Comparison of ENCODE assay signal across 9 cellular contexts in the genomic region with DNA sequence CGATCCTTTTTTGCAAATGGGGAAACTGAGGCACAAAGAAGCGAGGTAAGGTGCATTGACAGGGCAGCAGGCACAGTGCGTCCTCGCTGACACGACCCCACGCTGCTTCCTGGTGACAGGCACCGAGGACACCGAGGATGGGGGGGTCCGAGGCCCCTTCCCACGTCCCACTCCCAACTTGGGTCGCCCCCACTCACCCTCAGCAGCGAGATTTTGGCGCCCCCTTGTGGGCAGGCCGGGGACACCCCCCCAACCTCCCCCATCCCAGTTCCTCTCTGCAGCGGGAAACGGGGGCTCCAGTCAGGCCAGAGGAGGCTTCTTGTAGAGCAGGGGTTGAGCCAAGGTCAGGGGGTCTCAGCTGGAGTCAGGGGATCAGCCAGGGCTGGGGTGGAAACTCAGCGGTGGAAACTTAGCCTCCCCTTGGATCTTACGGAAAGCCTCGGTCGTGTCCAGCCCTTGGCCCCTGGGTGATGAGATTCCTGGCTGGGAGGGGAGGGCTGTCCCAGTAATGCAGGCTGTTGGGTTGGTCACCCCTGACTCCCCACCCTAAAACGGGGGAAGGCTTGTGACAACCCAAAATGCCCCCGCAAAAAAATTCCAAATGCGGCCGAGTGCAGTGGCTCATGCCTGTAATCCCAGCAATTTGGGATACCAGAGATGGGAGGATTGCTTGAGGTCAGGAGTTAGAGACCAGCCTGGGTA. TPM values are rescaled to one million over a fixed set of nuclear protein-coding genes. Genes with fewer than 3 reads are reported as not detected.
DNase-seq lines count a peak whose midpoint lies in the region; ATAC-seq, FAIRE-seq and TF ChIP-seq lines count a peak whose summit lies in the region.
"Had no signal": no experiment of that assay in that cellular context is flagged by ENCODE, and none has a peak within 500 bp of the region (broad histone marks: within the 10 kb centered on the region; RNA-seq: fewer than 3 reads in every experiment).

No MANE protein-coding gene starts in this region.

- no peak overlapping the region for H3K4me3 ChIP-seq in BJ (ENCODE audit: low read depth, low read length)
- H3K4me3 ChIP-seq in MM.1S (ENCODE audit: low read length): no peak overlapping the region
- no peak overlapping the region for H3K4me3 ChIP-seq in keratinocyte (ENCODE audit: control insufficient read depth in 2 of 3, extremely low read depth in 1 of 3, insufficient read depth in 2 of 3, low read depth in 1 of 3, low read length in 3 of 3)

- H3F3A ChIP-seq in MM.1S (ENCODE audit: insufficient read depth, low read length): no peaks in the 10 kb centered on the region

- peaks cover 3% of the 10 kb centered on the region for H3K36me3 Mint-ChIP-seq in activated naive CD8-positive, alpha-beta T cell treated with anti-CD3 and anti-CD28 coated beads, Interleukin-2, amount 50 U/mL, for 24 hours (ENCODE audit: low read depth)

- H3K9me2 ChIP-seq in MM.1S (replicated peaks; ENCODE audit: insufficient read depth, low read length): no peaks in the 10 kb centered on the region

- POLR2A ChIA-PET in BJ (lab: Charles Lee): no interaction called here

- H4K20me1 ChIP-seq in MM.1S (ENCODE audit: insufficient read depth, low read length): no peaks in the 10 kb centered on the region
- peaks cover 3% of the 10 kb centered on the region for H4K20me1 ChIP-seq in keratinocyte (ENCODE audit: control insufficient read depth, extremely low read depth, insufficient read depth, low read length)

- H2AFZ ChIP-seq in MM.1S (ENCODE audit: low read length): no peak overlapping the region
- H2AFZ ChIP-seq in keratinocyte (ENCODE audit: control insufficient read depth, low read length): no peak overlapping the region

- TF ChIP-seq CTCF in BJ (IDR thresholded peaks at IDR 0.05; ENCODE audit: insufficient read depth, low read depth, low read length) (peak; percentile 95), MM.1S (IDR thresholded peaks at IDR 0.05; ENCODE audit: low read length) (peak; percentile 91), keratinocyte (optimal IDR thresholded peaks at IDR 0.05 in 1 of 3, IDR thresholded peaks at IDR 0.05 in 1 of 3, conservative IDR thresholded peaks at IDR 0.05 in 1 of 3; ENCODE audit: extremely low read depth in 1 of 3, insufficient read depth in 2 of 3, low read length in 3 of 3) (peak; percentile 71 to 93 (median 80))

- H3K27me3 ChIP-seq in BJ (ENCODE audit: control insufficient read depth, insufficient read depth, low read length) (no peaks in the 10 kb centered on the region), MM.1S (replicated peaks; ENCODE audit: insufficient read depth, low read length) (peaks cover 74% of the 10 kb centered on the region), keratinocyte (ENCODE audit: control insufficient read depth, extremely low read depth, insufficient read depth, low read length) (peaks cover 14% of the 10 kb centered on the region)

- no peaks in the 10 kb centered on the region for H3K9me3 Mint-ChIP-seq in activated naive CD8-positive, alpha-beta T cell treated with anti-CD3 and anti-CD28 coated beads, Interleukin-2, amount 50 U/mL, for 24 hours

- H3K9me3 ChIP-seq in MM.1S (replicated peaks; ENCODE audit: insufficient read depth, low read length) (no peaks in the 10 kb centered on the region), keratinocyte (ENCODE audit: control insufficient read depth, low read depth, low read length) (peaks cover 2% of the 10 kb centered on the region)

- CTCF ChIA-PET in BJ (lab: Yijun Ruan, JAX): interaction anchor here (0.6 to 6.4 kb wide), 36 partner anchors 8 to 508 kb away, joined by 3 to 62 read pairs (median 4); a partner anchor contains a TSS

- dilution Hi-C loops in keratinocyte (cut with MboI; ENCODE audit: extremely low pct_ligation_motif_present, low sequenced_read_pairs): no loop called here

- no peaks in the 10 kb centered on the region for H3K4me1 ChIP-seq in MM.1S (ENCODE audit: low read length)
- H3K4me1 ChIP-seq in keratinocyte (ENCODE audit: control insufficient read depth, extremely low read depth, insufficient read depth, low read length): no peaks in the 10 kb centered on the region

- FAIRE-seq in keratinocyte (lab: Jason Lieb, UNC): no peak

- no peaks in the 10 kb centered on the region for H3K27me3 Mint-ChIP-seq in activated naive CD8-positive, alpha-beta T cell treated with anti-CD3 and anti-CD28 coated beads, Interleukin-2, amount 50 U/mL, for 24 hours

- H3K27ac Mint-ChIP-seq in activated naive CD8-positive, alpha-beta T cell treated with anti-CD3 and anti-CD28 coated beads, Interleukin-2, amount 50 U/mL, for 24 hours: no peak overlapping the region

- H3K79me2 ChIP-seq in MM.1S (ENCODE audit: low read length) (no peaks in the 10 kb centered on the region), keratinocyte (ENCODE audit: control insufficient read depth, insufficient read depth, low read length) (no peaks in the 10 kb centered on the region)

- H3K4me1 Mint-ChIP-seq in activated naive CD8-positive, alpha-beta T cell treated with anti-CD3 and anti-CD28 coated beads, Interleukin-2, amount 50 U/mL, for 24 hours: no peaks in the 10 kb centered on the region

- H3K4me3 Mint-ChIP-seq in activated naive CD8-positive, alpha-beta T cell treated with anti-CD3 and anti-CD28 coated beads, Interleukin-2, amount 50 U/mL, for 24 hours: no peak overlapping the region

- H3K36me3 ChIP-seq in BJ (ENCODE audit: control insufficient read depth, insufficient read depth, low read length) (no peaks in the 10 kb centered on the region), MM.1S (replicated peaks; ENCODE audit: insufficient read depth, low read length) (no peaks in the 10 kb centered on the region), keratinocyte (ENCODE audit: control insufficient read depth in 2 of 2, extremely low read depth in 1 of 2, insufficient read depth in 2 of 2, low read length in 2 of 2) (no peaks in the 10 kb centered on the region)

- no peak for ATAC-seq in activated naive CD8-positive, alpha-beta T cell treated with anti-CD3 and anti-CD28 coated beads, Interleukin-2, amount 50 U/mL, for 24 hours
- no peak for ATAC-seq in GM21390 (IDR thresholded peaks at IDR 0.05; ENCODE audit: unreplicated experiment)

- no peak overlapping the region for H3K4me2 ChIP-seq in MM.1S (ENCODE audit: low read depth, low read length)
- no peak overlapping the region for H3K4me2 ChIP-seq in keratinocyte (ENCODE audit: control insufficient read depth, extremely low read depth, insufficient read depth, low read depth, low read length)

- H3K9ac ChIP-seq in MM.1S (ENCODE audit: low read length) (no peak overlapping the region), keratinocyte (ENCODE audit: control insufficient read depth, extremely low read depth, insufficient read depth, low read length) (no peak overlapping the region)

- DNase-seq in BJ (ENCODE audit: low read depth): no peak
- DNase-seq in MM.1S: no peak
- peak; percentile 59 for DNase-seq in activated naive CD8-positive, alpha-beta T cell treated with anti-CD3 and anti-CD28 coated beads, Interleukin-2, amount 50 U/mL, for 24 hours
- DNase-seq in keratinocyte (ENCODE audit: low read depth, low spot score): no peak
- peak; percentile 10 for DNase-seq in stimulated activated naive CD4-positive, alpha-beta T cell treated with Interleukin-2 at 50 U/mL for 16 hours (lab: John Stamatoyannopoulos, UW)
- no peak for DNase-seq in GDM1 (lab: John Stamatoyannopoulos, UW)
- DNase-seq in NCI-H146 (lab: John Stamatoyannopoulos, UW): no peak

- H3K9me1 ChIP-seq in keratinocyte (ENCODE audit: control insufficient read depth, extremely low read depth, insufficient read depth, low read length): no peaks in the 10 kb centered on the region

- H3K27ac ChIP-seq in MM.1S (ENCODE audit: low read length) (no peak overlapping the region), keratinocyte (ENCODE audit: control insufficient read depth, insufficient read depth, low read length) (no peak overlapping the region)

RNA-seq across cellular contexts. Expression of a gene that starts 8.2 kb away (rescaled TPM):
- polyA plus RNA-seq in BJ (2011; rRNA removed): 0.12 and 0.20 TPM in 2 replicates
- polyA minus RNA-seq in BJ (2011; rRNA and poly(A)+ RNA removed): 0.33 and 0.62 TPM in 2 replicates
- polyA plus RNA-seq in keratinocyte: not detected in 3 replicates
- polyA plus RNA-seq in keratinocyte (2011; ENCODE audit: low read depth): not detected
- polyA plus RNA-seq in keratinocyte (2011; cell fraction: cytosol; rRNA removed): not detected in 2 replicates
- not detected in 2 replicates for polyA plus RNA-seq in keratinocyte (2011; cell fraction: nucleus; rRNA removed)
- 0.23 TPM in 1 of 2 replicates, not detected in the other for polyA plus RNA-seq in keratinocyte (2012; ENCODE audit: low replicate concordance)
- not detected in 3 replicates for polyA minus RNA-seq in keratinocyte
- polyA minus RNA-seq in keratinocyte (2011; cell fraction: cytosol; rRNA and poly(A)+ RNA removed): not detected
- polyA minus RNA-seq in keratinocyte (2011; cell fraction: nucleus; rRNA and poly(A)+ RNA removed): not detected in 2 replicates

RNA-seq across cellular contexts. Expression of a gene that starts 11.1 kb away (rescaled TPM):
- polyA plus RNA-seq in BJ (2011; rRNA removed): not detected in 2 replicates
- polyA minus RNA-seq in BJ (2011; rRNA and poly(A)+ RNA removed): not detected in 2 replicates
- not detected in 3 replicates for polyA plus RNA-seq in keratinocyte
- polyA plus RNA-seq in keratinocyte (2011; ENCODE audit: low read depth): not detected
- polyA plus RNA-seq in keratinocyte (2011; cell fraction: cytosol; rRNA removed): not detected in 2 replicates
- not detected in 2 replicates for polyA plus RNA-seq in keratinocyte (2011; cell fraction: nucleus; rRNA removed)
- polyA plus RNA-seq in keratinocyte (2012; ENCODE audit: low replicate concordance): not detected in 2 replicates
- polyA minus RNA-seq in keratinocyte: not detected in 3 replicates
- not detected for polyA minus RNA-seq in keratinocyte (2011; cell fraction: cytosol; rRNA and poly(A)+ RNA removed)
- not detected in 2 replicates for polyA minus RNA-seq in keratinocyte (2011; cell fraction: nucleus; rRNA and poly(A)+ RNA removed)
- polyA plus RNA-seq: adipose tissue had no signal

RNA-seq across cellular contexts. Expression of a gene that starts 28.4 kb away (rescaled TPM):
- polyA plus RNA-seq in BJ (2011; rRNA removed) (3.9 and 8.3 TPM in 2 replicates), keratinocyte (4.2 to 7.4 TPM (median 6.2 TPM) in 3 replicates)
- 1.4 and 2.2 TPM in 2 replicates for polyA minus RNA-seq in BJ (2011; rRNA and poly(A)+ RNA removed)
- polyA plus RNA-seq in keratinocyte (2011; ENCODE audit: low read depth): 1.4 TPM
- 1.7 and 8.2 TPM in 2 replicates for polyA plus RNA-seq in keratinocyte (2011; cell fraction: cytosol; rRNA removed)
- 4.3 and 6.4 TPM in 2 replicates for polyA plus RNA-seq in keratinocyte (2011; cell fraction: nucleus; rRNA removed)
- 4.5 and 16.2 TPM in 2 replicates for polyA plus RNA-seq in keratinocyte (2012; ENCODE audit: low replicate concordance)
- polyA minus RNA-seq in keratinocyte: 1.5 to 2.6 TPM (median 1.6 TPM) in 3 replicates
- 17.6 TPM for polyA minus RNA-seq in keratinocyte (2011; cell fraction: cytosol; rRNA and poly(A)+ RNA removed)
- 4.6 and 6.3 TPM in 2 replicates for polyA minus RNA-seq in keratinocyte (2011; cell fraction: nucleus; rRNA and poly(A)+ RNA removed)

RNA-seq across cellular contexts. Expression of a gene that starts 34.0 kb away (rescaled TPM):
- polyA plus RNA-seq in BJ (2011; rRNA removed) (20.4 and 52.3 TPM in 2 replicates), keratinocyte (23.3 to 28.1 TPM (median 26.3 TPM) in 3 replicates)
- polyA minus RNA-seq in BJ (2011; rRNA and poly(A)+ RNA removed): 30.6 and 36.3 TPM in 2 replicates
- polyA plus RNA-seq in keratinocyte (2011; ENCODE audit: low read depth): 24.9 TPM
- polyA plus RNA-seq in keratinocyte (2011; cell fraction: cytosol; rRNA removed): 12.2 and 22.5 TPM in 2 replicates
- polyA plus RNA-seq in keratinocyte (2011; cell fraction: nucleus; rRNA removed): 39.2 and 53.9 TPM in 2 replicates
- polyA plus RNA-seq in keratinocyte (2012; ENCODE audit: low replicate concordance): 30.7 and 36.9 TPM in 2 replicates
- 21.9 to 83.9 TPM (median 27.4 TPM) in 3 replicates for polyA minus RNA-seq in keratinocyte
- polyA minus RNA-seq in keratinocyte (2011; cell fraction: cytosol; rRNA and poly(A)+ RNA removed): 39.9 TPM
- 32.5 and 42.2 TPM in 2 replicates for polyA minus RNA-seq in keratinocyte (2011; cell fraction: nucleus; rRNA and poly(A)+ RNA removed)

Comparison
In these comparisons a context has a peak if more than half of its experiments do, and no peak if none do; other contexts are left out.
1. DNase-seq: peak in activated naive CD8-positive, alpha-beta T cell treated with anti-CD3 and anti-CD28 coated beads, Interleukin-2, amount 50 U/mL, for 24 hours (single experiment) and stimulated activated naive CD4-positive, alpha-beta T cell treated with Interleukin-2 at 50 U/mL for 16 hours (single experiment); none in BJ (single experiment), MM.1S (single experiment), keratinocyte (single experiment), GDM1 (single experiment) and NCI-H146 (single experiment).
2. Peak in every context shown above with its lines, with median percentiles within 50 percentile points of each other: CTCF ChIP-seq.